In genomic region chrX:153779891-153780677, GRCh38 we compare ENCODE assay signal across 1 cellular context.
TF ChIP-seq lines count a peak whose summit lies in the region.

No MANE protein-coding gene starts in this region.

TF ChIP-seq in H1, 55 proteins besides CTCF, POLR2A, EP300 and RAD21:
- TF ChIP-seq POLR2AphosphoS5 (IDR thresholded peaks at IDR 0.05; ENCODE audit: low read depth, low read length) (no peak), GTF2F1 (IDR thresholded peaks at IDR 0.05; ENCODE audit: borderline replicate concordance, low read depth, low read length) (no peak), CBX5 (IDR thresholded peaks at IDR 0.05; ENCODE audit: low read depth, low read length) (no peak), BRCA1 (IDR thresholded peaks at IDR 0.05; ENCODE audit: low read depth, low read length) (no peak), TEAD4 (IDR thresholded peaks at IDR 0.05; ENCODE audit: low read depth, low read length) (no peak), RFX5 (IDR thresholded peaks at IDR 0.05; ENCODE audit: borderline replicate concordance, low read depth, low read length) (no peak), MAX (IDR thresholded peaks at IDR 0.05) (no peak)
- TF ChIP-seq, protein P1, sequence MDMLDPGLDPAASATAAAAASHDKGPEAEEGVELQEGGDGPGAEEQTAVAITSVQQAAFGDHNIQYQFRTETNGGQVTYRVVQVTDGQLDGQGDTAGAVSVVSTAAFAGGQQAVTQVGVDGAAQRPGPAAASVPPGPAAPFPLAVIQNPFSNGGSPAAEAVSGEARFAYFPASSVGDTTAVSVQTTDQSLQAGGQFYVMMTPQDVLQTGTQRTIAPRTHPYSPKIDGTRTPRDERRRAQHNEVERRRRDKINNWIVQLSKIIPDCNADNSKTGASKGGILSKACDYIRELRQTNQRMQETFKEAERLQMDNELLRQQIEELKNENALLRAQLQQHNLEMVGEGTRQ (IDR thresholded peaks at IDR 0.05; ENCODE audit: low read length): no peak
